ENCODE assay signal across 20 cellular contexts in the genomic region with DNA sequence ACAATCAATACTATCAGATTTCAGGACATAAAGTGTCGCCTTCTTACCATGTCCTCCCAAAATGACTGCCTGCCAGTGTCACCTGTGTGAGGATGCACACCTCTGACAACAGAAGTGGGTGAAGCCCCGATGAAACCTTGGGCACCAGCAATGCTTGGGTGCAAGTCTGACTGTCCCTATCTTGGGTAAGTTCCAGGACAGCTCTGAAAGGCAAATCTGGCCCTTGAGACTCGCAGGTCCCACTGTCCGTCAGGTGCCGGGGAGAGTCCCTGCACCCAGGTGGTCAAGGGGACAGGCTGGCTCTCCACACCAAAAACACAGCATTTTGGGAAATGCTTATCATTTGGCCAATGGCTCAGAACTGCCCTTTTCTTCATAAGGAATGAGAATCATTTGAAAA.
"Had no signal": no experiment of that assay in that cellular context is flagged by ENCODE, and none has a peak within 500 bp of the region (broad histone marks: within the 10 kb centered on the region; RNA-seq: fewer than 3 reads in every experiment).

No MANE protein-coding gene starts in this region.

- H3K9me3 Mint-ChIP-seq: activated naive CD4-positive, alpha-beta T cell treated with anti-CD3 and anti-CD28 coated beads, Interleukin-2, amount 50 U/mL, for 24 hours; brain; neural crest cell had no signal

- FAIRE-seq: islet of Langerhans, pancreas had no signal

- H3K27me3 ChIP-seq: esophagus squamous epithelium, pancreas, stomach had no signal

- H3K27me3 Mint-ChIP-seq: activated naive CD4-positive, alpha-beta T cell treated with anti-CD3 and anti-CD28 coated beads, Interleukin-2, amount 50 U/mL, for 24 hours; brain had no signal

- H3K4me3 Mint-ChIP-seq: activated naive CD4-positive, alpha-beta T cell treated with anti-CD3 and anti-CD28 coated beads, Interleukin-2, amount 50 U/mL, for 24 hours; brain; neural crest cell had no signal

- ATAC-seq: left lobe of liver, pancreas had no signal

- H3K27ac Mint-ChIP-seq: activated naive CD4-positive, alpha-beta T cell treated with anti-CD3 and anti-CD28 coated beads, Interleukin-2, amount 50 U/mL, for 24 hours had no signal

- H3K27ac ChIP-seq: pancreas, skin epidermis, stomach, thoracic aorta had no signal

- DNase-seq: activated CD4-positive, alpha-beta T cell treated with anti-CD3 and anti-CD28 coated beads for 1 hour; activated CD4-positive, alpha-beta T cell treated with anti-CD3 and anti-CD28 coated beads, Interleukin-2, amount 50 U/mL, for 48 hours; amygdala; cerebellar nuclear complex; dermis blood vessel endothelial cell; esophagus squamous epithelium; foreskin fibroblast; head of caudate nucleus; pancreas; stimulated activated CD4-positive, alpha-beta T cell treated with anti-CD3 and anti-CD28 coated beads, Interleukin-4, amount 100 ng/mL, for 4 hours; stomach; SW 1271; T-helper 9 cell had no signal

- H3K9me3 ChIP-seq: esophagus squamous epithelium, pancreas, stomach, thoracic aorta had no signal

- H3K4me3 ChIP-seq: esophagus squamous epithelium, pancreas, skin epidermis, stomach, thoracic aorta had no signal
